In genomic region chrX:22730542-22730941, GRCh38 we compare ENCODE assay signal across 15 cellular contexts.
DNase-seq lines count a peak whose midpoint lies in the region; ATAC-seq and TF ChIP-seq lines count a peak whose summit lies in the region.
"Had no signal": no experiment of that assay in that cellular context is flagged by ENCODE, and none has a peak within 500 bp of the region (broad histone marks: within the 10 kb centered on the region; RNA-seq: fewer than 3 reads in every experiment).

No MANE protein-coding gene starts in this region.

- H3K4me2 ChIP-seq in GM23338 (no peak overlapping the region), hepatocyte (no peak overlapping the region)
- H3K4me2 ChIP-seq: A549, KMS-11 had no signal

- POLR2A ChIA-PET in WTC11 (lab: Charles Lee): no interaction called here

- H3K4me3 ChIP-seq in GM23338 (no peak overlapping the region), SJCRH30 (no peak overlapping the region), hepatocyte (no peak overlapping the region)
- H3K4me3 ChIP-seq in Jurkat, Clone E6-1 (ENCODE audit: low read length): no peak overlapping the region
- H3K4me3 ChIP-seq: A549 had no signal

- H3K4me1 Mint-ChIP-seq in GM23338 (peaks cover 6% of the 10 kb centered on the region), WTC11 (peaks cover 19% of the 10 kb centered on the region)
- H3K4me1 Mint-ChIP-seq: IgD-negative memory B cell had no signal

- ATAC-seq in GM23338 (peak; percentile 28; the same call in 1 of the 3 replicates), WTC11 (peak; percentile 74)
- ATAC-seq: A549; CD8-positive, alpha-beta T cell had no signal

- DNase-seq in GM23338 (ENCODE audit: low spot score) (peak; percentile 2), WTC11 (ENCODE audit: low spot score) (peak; percentile 24), renal cortical epithelial cell (ENCODE audit: low read depth) (peak; percentile 1), SJCRH30 (no peak), hepatocyte (ENCODE audit: low spot score) (no peak)
- DNase-seq in Jurkat, Clone E6-1 (ENCODE audit: low read depth, low spot score): peak; percentile 1
- DNase-seq in stimulated activated CD4-positive, alpha-beta T cell treated with anti-CD3 and anti-CD28 coated beads, Interleukin-4, amount 100 ng/mL, for 24 hours: no peak
- DNase-seq: BE2C; CD8-positive, alpha-beta T cell; COR-L47; DMS153 had no signal

- H3K9me3 ChIP-seq in SJCRH30 (replicated peaks) (no peaks in the 10 kb centered on the region), hepatocyte (ENCODE audit: low read depth) (no peaks in the 10 kb centered on the region)
- H3K9me3 ChIP-seq: A549, BE2C had no signal

- TF ChIP-seq CTCF in GM23338 (conservative IDR thresholded peaks at IDR 0.05; ENCODE audit: low read depth in 2 of 2): no peak
- no peak for TF ChIP-seq CTCF in WTC11 (IDR thresholded peaks at IDR 0.05)
- TF ChIP-seq CTCF in hepatocyte (IDR thresholded peaks at IDR 0.05; ENCODE audit: poor library complexity): no peak

- H3K36me3 Mint-ChIP-seq in GM23338 (ENCODE audit: low read depth) (no peaks in the 10 kb centered on the region; the same call in 2 of the 3 replicates), WTC11 (no peaks in the 10 kb centered on the region)
- H3K36me3 Mint-ChIP-seq: CD8-positive, alpha-beta T cell; IgD-negative memory B cell had no signal

- H3K27me3 Mint-ChIP-seq in GM23338 (ENCODE audit: insufficient read depth, low read depth, poor library complexity) (no peaks in the 10 kb centered on the region), WTC11 (ENCODE audit: low read depth) (no peaks in the 10 kb centered on the region)
- H3K27me3 Mint-ChIP-seq: IgD-negative memory B cell had no signal

- H3K36me3 ChIP-seq in GM23338 (ENCODE audit: insufficient read depth) (no peaks in the 10 kb centered on the region), SJCRH30 (no peaks in the 10 kb centered on the region), hepatocyte (replicated peaks; ENCODE audit: insufficient read depth, low read depth) (no peaks in the 10 kb centered on the region)
- H3K36me3 ChIP-seq: BE2C had no signal

- H3F3A ChIP-seq in GM23338 (replicated peaks; ENCODE audit: low read depth): no peaks in the 10 kb centered on the region

- no peaks in the 10 kb centered on the region for H3K4me1 ChIP-seq in GM23338 (ENCODE audit: insufficient read depth)
- H3K4me1 ChIP-seq in SJCRH30: no peaks in the 10 kb centered on the region
- no peaks in the 10 kb centered on the region for H3K4me1 ChIP-seq in hepatocyte (ENCODE audit: insufficient read depth)
- H3K4me1 ChIP-seq: A549, BE2C had no signal

- H3K27me3 ChIP-seq in GM23338 (ENCODE audit: insufficient read depth) (no peaks in the 10 kb centered on the region), SJCRH30 (no peaks in the 10 kb centered on the region), hepatocyte (no peaks in the 10 kb centered on the region)
- H3K27me3 ChIP-seq: BE2C had no signal

- H4K20me1 ChIP-seq in GM23338 (replicated peaks; ENCODE audit: insufficient read depth) (no peaks in the 10 kb centered on the region), hepatocyte (ENCODE audit: insufficient read depth, poor library complexity, severe bottlenecking) (no peaks in the 10 kb centered on the region)

- CTCF ChIA-PET in WTC11 (lab: Charles Lee): interaction anchor here (1.6 kb wide), 1 partner anchor 18 kb away, joined by 4 read pairs; no protein-coding TSS in a partner anchor

- H3K4me3 Mint-ChIP-seq in GM23338 (no peak overlapping the region), WTC11 (no peak overlapping the region)
- H3K4me3 Mint-ChIP-seq: CD8-positive, alpha-beta T cell; IgD-negative memory B cell had no signal

- H3K27ac Mint-ChIP-seq in GM23338 (no peak overlapping the region), WTC11 (no peak overlapping the region)
- H3K27ac Mint-ChIP-seq: CD8-positive, alpha-beta T cell; IgD-negative memory B cell had no signal

- H3K79me2 ChIP-seq in GM23338 (replicated peaks; ENCODE audit: insufficient read depth) (no peaks in the 10 kb centered on the region), hepatocyte (no peaks in the 10 kb centered on the region)

- no peak overlapping the region for H3K27ac ChIP-seq in GM23338 (ENCODE audit: low read depth)
- no peak overlapping the region for H3K27ac ChIP-seq in SJCRH30
- H3K27ac ChIP-seq in hepatocyte: no peak overlapping the region
- H3K27ac ChIP-seq: A549, C4-2B, KMS-11 had no signal

- H3K9me2 ChIP-seq in GM23338 (ENCODE audit: insufficient read depth) (no peaks in the 10 kb centered on the region), hepatocyte (replicated peaks; ENCODE audit: insufficient read depth) (no peaks in the 10 kb centered on the region)

- H3K9me3 Mint-ChIP-seq in GM23338: no peaks in the 10 kb centered on the region
- H3K9me3 Mint-ChIP-seq in WTC11: 0 out of 2 replicates have a peak, but pooled peaks cover 3% of the 10 kb centered on the region
- H3K9me3 Mint-ChIP-seq: CD8-positive, alpha-beta T cell; IgD-negative memory B cell had no signal

- WGBS in hepatocyte (ENCODE audit: low lambda C conversion rate, missing lambda C conversion rate): 79% methylated on average over 6 of the region's 6 CpGs

- H2AFZ ChIP-seq in GM23338 (no peak overlapping the region), hepatocyte (no peak overlapping the region)

TF ChIP-seq in GM23338, 12 proteins besides CTCF, POLR2A, EP300 and RAD21 (continues in another document):
- TF ChIP-seq EZH2 (IDR thresholded peaks at IDR 0.05; ENCODE audit: low read depth, unreplicated experiment) (no peak), ETS1 (IDR thresholded peaks at IDR 0.05) (no peak)

TF ChIP-seq in WTC11, 78 proteins besides CTCF, POLR2A, EP300 and RAD21:
- no peak for TF ChIP-seq ZNF396 (CRISPR knock-in tag; IDR thresholded peaks at IDR 0.05; ENCODE audit: borderline replicate concordance)
- TF ChIP-seq, protein P1, sequence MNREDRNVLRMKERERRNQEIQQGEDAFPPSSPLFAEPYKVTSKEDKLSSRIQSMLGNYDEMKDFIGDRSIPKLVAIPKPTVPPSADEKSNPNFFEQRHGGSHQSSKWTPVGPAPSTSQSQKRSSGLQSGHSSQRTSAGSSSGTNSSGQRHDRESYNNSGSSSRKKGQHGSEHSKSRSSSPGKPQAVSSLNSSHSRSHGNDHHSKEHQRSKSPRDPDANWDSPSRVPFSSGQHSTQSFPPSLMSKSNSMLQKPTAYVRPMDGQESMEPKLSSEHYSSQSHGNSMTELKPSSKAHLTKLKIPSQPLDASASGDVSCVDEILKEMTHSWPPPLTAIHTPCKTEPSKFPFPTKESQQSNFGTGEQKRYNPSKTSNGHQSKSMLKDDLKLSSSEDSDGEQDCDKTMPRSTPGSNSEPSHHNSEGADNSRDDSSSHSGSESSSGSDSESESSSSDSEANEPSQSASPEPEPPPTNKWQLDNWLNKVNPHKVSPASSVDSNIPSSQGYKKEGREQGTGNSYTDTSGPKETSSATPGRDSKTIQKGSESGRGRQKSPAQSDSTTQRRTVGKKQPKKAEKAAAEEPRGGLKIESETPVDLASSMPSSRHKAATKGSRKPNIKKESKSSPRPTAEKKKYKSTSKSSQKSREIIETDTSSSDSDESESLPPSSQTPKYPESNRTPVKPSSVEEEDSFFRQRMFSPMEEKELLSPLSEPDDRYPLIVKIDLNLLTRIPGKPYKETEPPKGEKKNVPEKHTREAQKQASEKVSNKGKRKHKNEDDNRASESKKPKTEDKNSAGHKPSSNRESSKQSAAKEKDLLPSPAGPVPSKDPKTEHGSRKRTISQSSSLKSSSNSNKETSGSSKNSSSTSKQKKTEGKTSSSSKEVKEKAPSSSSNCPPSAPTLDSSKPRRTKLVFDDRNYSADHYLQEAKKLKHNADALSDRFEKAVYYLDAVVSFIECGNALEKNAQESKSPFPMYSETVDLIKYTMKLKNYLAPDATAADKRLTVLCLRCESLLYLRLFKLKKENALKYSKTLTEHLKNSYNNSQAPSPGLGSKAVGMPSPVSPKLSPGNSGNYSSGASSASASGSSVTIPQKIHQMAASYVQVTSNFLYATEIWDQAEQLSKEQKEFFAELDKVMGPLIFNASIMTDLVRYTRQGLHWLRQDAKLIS (CRISPR knock-in tag; IDR thresholded peaks at IDR 0.05; ENCODE audit: borderline replicate concordance): no peak
- no peak for TF ChIP-seq CREB1 (CRISPR knock-in tag; IDR thresholded peaks at IDR 0.05)
- TF ChIP-seq USF2 (CRISPR knock-in tag; IDR thresholded peaks at IDR 0.05): no peak
- no peak for TF ChIP-seq ATF6 (CRISPR knock-in tag; IDR thresholded peaks at IDR 0.05)

Comparison
In these comparisons a context has a peak if more than half of its experiments do, and no peak if none do; other contexts are left out.
1. DNase-seq: peak in GM23338 (single experiment), Jurkat, Clone E6-1 (single experiment), WTC11 (single experiment) and renal cortical epithelial cell (single experiment); none in SJCRH30 (0 of 2), hepatocyte (single experiment) and stimulated activated CD4-positive, alpha-beta T cell treated with anti-CD3 and anti-CD28 coated beads, Interleukin-4, amount 100 ng/mL, for 24 hours (single experiment).